In genomic region chr11:114440121-114440860, GRCh38 we compare ENCODE assay signal across 8 cellular contexts. TPM values are rescaled to one million over a fixed set of nuclear protein-coding genes. Genes with fewer than 3 reads are reported as not detected.
DNase-seq lines count a peak whose midpoint lies in the region; ATAC-seq and TF ChIP-seq lines count a peak whose summit lies in the region.

No MANE protein-coding gene starts in this region.

- 10% methylated on average over 10 of the region's 10 CpGs for WGBS in right cardiac atrium
- WGBS in sigmoid colon, 2 donors, result 5 to 29% methylated on average over 10 of the region's 10 CpGs

- H3K36me3 ChIP-seq in sigmoid colon, result peaks cover 0 to 11% (median 5%) of the 10 kb centered on the region in 4 donors

- H3K9me3 ChIP-seq in right cardiac atrium (ENCODE audit: control insufficient read depth, low read length) (no peaks in the 10 kb centered on the region), sigmoid colon (no peaks in the 10 kb centered on the region)

- TF ChIP-seq CTCF in activated CD8-positive, alpha-beta T cell treated with anti-CD3 and anti-CD28 coated beads for 36 hours (IDR thresholded peaks at IDR 0.05), result no peak
- no peak for TF ChIP-seq CTCF in sigmoid colon (IDR thresholded peaks at IDR 0.05)

- no peaks in the 10 kb centered on the region for H3K27me3 ChIP-seq in right cardiac atrium (ENCODE audit: control insufficient read depth, insufficient read depth)
- no peaks in the 10 kb centered on the region for H3K27me3 ChIP-seq in sigmoid colon

- H3K27ac ChIP-seq in right cardiac atrium (ENCODE audit: low read length), result peak overlapping the region; percentile 79
- peak overlapping the region; percentile 85 to 95 (median 92) for H3K27ac ChIP-seq in sigmoid colon

- no peak for DNase-seq in activated T-cell treated with anti-CD3 and anti-CD28 coated beads, Interleukin-2, amount 50 U/mL, for 4 hours
- no peak for DNase-seq in activated T-cell treated with anti-CD3 and anti-CD28 coated beads, Interleukin-2, amount 50 U/mL, for 48 hours
- no peak for DNase-seq in activated CD8-positive, alpha-beta T cell treated with anti-CD3 and anti-CD28 coated beads for 36 hours
- DNase-seq in right cardiac atrium (no peak), sigmoid colon (no peak), superior temporal gyrus (ENCODE audit: extremely low spot score) (no peak), SKM-1 (lab: John Stamatoyannopoulos, UW; ENCODE audit: unreplicated experiment) (no peak)

- no peak for ATAC-seq in activated T-cell treated with anti-CD3 and anti-CD28 coated beads, Interleukin-2, amount 50 U/mL, for 4 hours
- no peak for ATAC-seq in activated CD8-positive, alpha-beta T cell treated with anti-CD3 and anti-CD28 coated beads for 36 hours
- ATAC-seq in right cardiac atrium (no peak), GM21526 (IDR thresholded peaks at IDR 0.05; ENCODE audit: low FRiP score, unreplicated experiment) (no peak)

- no peaks in the 10 kb centered on the region for H3K4me1 ChIP-seq in right cardiac atrium (ENCODE audit: control insufficient read depth, insufficient read depth, low read length)
- H3K4me1 ChIP-seq in sigmoid colon, result peaks cover 2 to 31% (median 18%) of the 10 kb centered on the region in 4 donors

- POLR2A ChIA-PET in activated CD8-positive, alpha-beta T cell treated with anti-CD3 and anti-CD28 coated beads for 36 hours (lab: Charles Lee), result no interaction called here

- peaks cover 2% of the 10 kb centered on the region for H3K27me3 Mint-ChIP-seq in activated T-cell treated with anti-CD3 and anti-CD28 coated beads, Interleukin-2, amount 50 U/mL, for 4 hours (ENCODE audit: low read depth)
- H3K27me3 Mint-ChIP-seq in activated CD8-positive, alpha-beta T cell treated with anti-CD3 and anti-CD28 coated beads for 36 hours, result no peaks in the 10 kb centered on the region

- no peak for TF ChIP-seq POLR2A in sigmoid colon (IDR thresholded peaks at IDR 0.05)

- H3K36me3 Mint-ChIP-seq in activated T-cell treated with anti-CD3 and anti-CD28 coated beads, Interleukin-2, amount 50 U/mL, for 4 hours (ENCODE audit: insufficient read depth), result peaks cover 18% of the 10 kb centered on the region
- peaks cover 22% of the 10 kb centered on the region for H3K36me3 Mint-ChIP-seq in activated CD8-positive, alpha-beta T cell treated with anti-CD3 and anti-CD28 coated beads for 36 hours (ENCODE audit: low read depth)

- H3K9me3 Mint-ChIP-seq in activated T-cell treated with anti-CD3 and anti-CD28 coated beads, Interleukin-2, amount 50 U/mL, for 4 hours, result no peaks in the 10 kb centered on the region
- no peaks in the 10 kb centered on the region for H3K9me3 Mint-ChIP-seq in activated CD8-positive, alpha-beta T cell treated with anti-CD3 and anti-CD28 coated beads for 36 hours

- peaks cover 27% of the 10 kb centered on the region for H3K4me1 Mint-ChIP-seq in activated T-cell treated with anti-CD3 and anti-CD28 coated beads, Interleukin-2, amount 50 U/mL, for 4 hours (ENCODE audit: low read depth)
- peaks cover 23% of the 10 kb centered on the region for H3K4me1 Mint-ChIP-seq in activated CD8-positive, alpha-beta T cell treated with anti-CD3 and anti-CD28 coated beads for 36 hours (ENCODE audit: low read depth)

- CTCF ChIA-PET in activated CD8-positive, alpha-beta T cell treated with anti-CD3 and anti-CD28 coated beads for 36 hours (lab: Charles Lee), result interaction anchor here (1.5 kb wide), 1 partner anchor 10 kb away, joined by 5 read pairs; no protein-coding TSS in a partner anchor

- TF ChIP-seq EP300 in sigmoid colon (IDR thresholded peaks at IDR 0.05), result peak in 2 of 4 donors; percentile 23 to 33

- peak overlapping the region; percentile 97 for H3K4me3 Mint-ChIP-seq in activated T-cell treated with anti-CD3 and anti-CD28 coated beads, Interleukin-2, amount 50 U/mL, for 4 hours
- peak overlapping the region; percentile 96 for H3K4me3 Mint-ChIP-seq in activated CD8-positive, alpha-beta T cell treated with anti-CD3 and anti-CD28 coated beads for 36 hours

- peak overlapping the region; percentile 93 for H3K27ac Mint-ChIP-seq in activated CD8-positive, alpha-beta T cell treated with anti-CD3 and anti-CD28 coated beads for 36 hours

- peak overlapping the region; percentile 81 for H3K4me3 ChIP-seq in right cardiac atrium (ENCODE audit: low read length)
- peak overlapping the region; percentile 81 to 99 (median 94) for H3K4me3 ChIP-seq in sigmoid colon

- intact Hi-C loops in activated CD8-positive, alpha-beta T cell treated with anti-CD3 and anti-CD28 coated beads for 36 hours (cut with micrococcal nuclease), result no loop called here
- intact Hi-C loops in right cardiac atrium (cut with DNase I) (no loop called here), sigmoid colon (cut with DNase I) (no loop called here)

RNA-seq across cellular contexts. Expression of gene REXO2, which starts 1.0 kb away (rescaled TPM):
- total RNA-seq in activated T-cell treated with anti-CD3 and anti-CD28 coated beads, Interleukin-2, amount 50 U/mL, for 4 hours, result 10 to 100 TPM; 62.5 to 68.4 (median 66.5) TPM
- 10 to 100 TPM; 61.7 to 64.8 TPM for total RNA-seq in activated CD8-positive, alpha-beta T cell treated with anti-CD3 and anti-CD28 coated beads for 36 hours
- 100 to 1,000 TPM; 119 to 131 (median 122) TPM for total RNA-seq in right cardiac atrium
- polyA plus RNA-seq in right cardiac atrium, result 175 TPM
- total RNA-seq in sigmoid colon, result 100 to 1,000 TPM; 158 to 238 (median 200) TPM
- polyA plus RNA-seq in sigmoid colon, result 10 to 100 TPM; 49.7 to 93.1 (median 55.4) TPM

RNA-seq across cellular contexts. Expression of gene RBM7, which starts 39.8 kb away (rescaled TPM):
- total RNA-seq in activated T-cell treated with anti-CD3 and anti-CD28 coated beads, Interleukin-2, amount 50 U/mL, for 4 hours, result 10 to 100 TPM; 27.5 to 33.0 (median 29.6) TPM
- total RNA-seq in activated CD8-positive, alpha-beta T cell treated with anti-CD3 and anti-CD28 coated beads for 36 hours, result 10 to 100 TPM; 51.4 to 52.6 TPM
- 10 to 100 TPM; 20.5 to 24.5 (median 22.2) TPM for total RNA-seq in right cardiac atrium
- polyA plus RNA-seq in right cardiac atrium, result 7.9 TPM
- total RNA-seq in sigmoid colon, result 10 to 100 TPM; 20.5 to 34.4 (median 28.8) TPM
- 10 to 100 TPM; 21.3 to 36.3 (median 27.0) TPM for polyA plus RNA-seq in sigmoid colon

RNA-seq across cellular contexts. Expression of gene C11orf71, which starts 40.0 kb away (rescaled TPM):
- 1 to 10 TPM; 6.5 to 8.9 (median 8.2) TPM for total RNA-seq in activated T-cell treated with anti-CD3 and anti-CD28 coated beads, Interleukin-2, amount 50 U/mL, for 4 hours
- total RNA-seq in activated CD8-positive, alpha-beta T cell treated with anti-CD3 and anti-CD28 coated beads for 36 hours, result 1 to 10 TPM; 6.4 to 6.6 TPM
- total RNA-seq in right cardiac atrium, result 10 to 100 TPM in 1 of 4 donors, 1 to 10 TPM in 3; 6.7 to 13.6 (median 8.5) TPM
- 11.8 TPM for polyA plus RNA-seq in right cardiac atrium
- total RNA-seq in sigmoid colon, result 1 to 10 TPM; 5.0 to 7.6 (median 6.4) TPM
- 10 to 100 TPM in 2 of 3 donors, 1 to 10 TPM in 1; 9.6 to 16.4 (median 12.6) TPM for polyA plus RNA-seq in sigmoid colon
